Comparison of ENCODE assay signal across 18 cellular contexts in the genomic region with DNA sequence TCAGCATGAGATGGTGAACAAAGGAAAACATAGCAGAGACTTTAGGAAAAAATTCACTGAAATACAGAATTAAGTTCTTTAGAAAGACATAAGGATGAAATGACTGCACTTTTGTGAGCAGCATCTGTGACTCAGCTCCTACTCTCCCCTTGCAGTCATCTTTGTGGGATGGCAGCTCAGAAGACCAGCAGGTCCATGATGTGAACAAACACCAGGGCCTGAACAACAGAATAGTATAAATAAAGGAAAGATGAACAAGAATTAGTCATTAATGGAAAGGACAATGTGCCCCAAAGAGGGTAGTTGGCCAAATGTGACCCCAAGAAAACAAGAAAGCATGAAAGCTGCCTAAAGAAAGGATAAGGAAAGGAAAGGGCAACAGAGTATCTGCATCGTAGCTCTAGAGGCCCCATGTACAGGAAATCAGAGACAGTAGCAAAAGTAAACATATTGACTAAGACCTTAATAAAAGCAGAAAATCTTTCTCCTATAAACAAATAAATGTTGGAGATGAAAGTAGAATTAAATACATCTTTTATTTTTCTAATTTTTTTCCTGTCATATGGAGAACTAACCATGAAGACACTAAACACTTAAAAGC.
A peak's percentile ranks its signal among the peaks of the same experiment; 100 is the strongest.
DNase-seq lines count a peak whose midpoint lies in the region; ATAC-seq and TF ChIP-seq lines count a peak whose summit lies in the region.
"Had no signal": no experiment of that assay in that cellular context is flagged by ENCODE, and none has a peak within 500 bp of the region (broad histone marks: within the 10 kb centered on the region; RNA-seq: fewer than 3 reads in every experiment).

No MANE protein-coding gene starts in this region.

- H3K9me3 Mint-ChIP-seq in activated CD8-positive, alpha-beta T cell treated with anti-CD3 and anti-CD28 coated beads for 36 hours: peaks cover 5% of the 10 kb centered on the region

- peaks cover 36% of the 10 kb centered on the region for H3K36me3 Mint-ChIP-seq in activated CD8-positive, alpha-beta T cell treated with anti-CD3 and anti-CD28 coated beads for 36 hours (ENCODE audit: low read depth)

- POLR2A ChIA-PET in activated CD8-positive, alpha-beta T cell treated with anti-CD3 and anti-CD28 coated beads for 36 hours (lab: Charles Lee): interaction anchor here (1.6 kb wide), 1 partner anchor 10 kb away, joined by 4 read pairs; no protein-coding TSS in a partner anchor

- H3K4me3 ChIP-seq in fibroblast of mammary gland (ENCODE audit: control insufficient read depth, low read depth, low read length) (no peak overlapping the region), heart right ventricle (no peak overlapping the region)
- H3K4me3 ChIP-seq: upper lobe of left lung had no signal

- WGBS in heart right ventricle, 2 donors: 83 to 87% methylated on average over 1 of the region's 1 CpG

- DNase-seq in AG20443 (ENCODE audit: low spot score) (peak; percentile 37), GM03348 (ENCODE audit: low spot score) (peak; percentile 12), fibroblast of mammary gland (ENCODE audit: low read depth) (peak; percentile 67), DMS53 (lab: John Stamatoyannopoulos, UW) (no peak), activated gamma-delta T cell (lab: John Stamatoyannopoulos, UW) (no peak), NCI-H1105 (lab: John Stamatoyannopoulos, UW) (no peak), heart right ventricle (no peak)
- DNase-seq in activated CD8-positive, alpha-beta T cell treated with anti-CD3 and anti-CD28 coated beads for 36 hours: peak; percentile 42
- DNase-seq: activated CD4-positive, alpha-beta T cell treated with anti-CD3 and anti-CD28 coated beads for 1 hour; DND-41; erythroblast; left ventricle myocardium superior; naive B cell; NCI-H2081; RPMI8226; upper lobe of left lung had no signal

- intact Hi-C loops in activated CD8-positive, alpha-beta T cell treated with anti-CD3 and anti-CD28 coated beads for 36 hours (cut with micrococcal nuclease): no loop called here
- intact Hi-C loops in heart right ventricle (cut with DNase I): no loop called here

- TF ChIP-seq CTCF in activated CD8-positive, alpha-beta T cell treated with anti-CD3 and anti-CD28 coated beads for 36 hours (IDR thresholded peaks at IDR 0.05): no peak
- TF ChIP-seq CTCF in fibroblast of mammary gland (conservative IDR thresholded peaks at IDR 0.05; ENCODE audit: control insufficient read depth, insufficient read depth, low read depth, low read length) (no peak), heart right ventricle (IDR thresholded peaks at IDR 0.05) (no peak)

- H3K4me3 Mint-ChIP-seq in activated CD8-positive, alpha-beta T cell treated with anti-CD3 and anti-CD28 coated beads for 36 hours: no peak overlapping the region
- H3K4me3 Mint-ChIP-seq: naive B cell had no signal

- ATAC-seq in activated CD8-positive, alpha-beta T cell treated with anti-CD3 and anti-CD28 coated beads for 36 hours: peak; percentile 65
- ATAC-seq in heart right ventricle: no peak
- ATAC-seq: left ventricle myocardium superior had no signal

- CTCF ChIA-PET in activated CD8-positive, alpha-beta T cell treated with anti-CD3 and anti-CD28 coated beads for 36 hours (lab: Charles Lee): interaction anchor here (1.0 to 1.5 kb wide), 3 partner anchors 13 to 21 kb away, joined by 3 to 4 read pairs (median 3); no protein-coding TSS in a partner anchor

- peaks cover 0 to 11% (median 0%) of the 10 kb centered on the region in 9 donors for H3K4me1 ChIP-seq in heart right ventricle
- H3K4me1 ChIP-seq: upper lobe of left lung had no signal

- H3K27me3 Mint-ChIP-seq in activated CD8-positive, alpha-beta T cell treated with anti-CD3 and anti-CD28 coated beads for 36 hours: no peaks in the 10 kb centered on the region
- H3K27me3 Mint-ChIP-seq: naive B cell had no signal

- no peak overlapping the region for H3K27ac ChIP-seq in heart right ventricle
- H3K27ac ChIP-seq: C4-2B, HL-60, upper lobe of left lung had no signal

- peaks cover 47% of the 10 kb centered on the region for H3K4me1 Mint-ChIP-seq in activated CD8-positive, alpha-beta T cell treated with anti-CD3 and anti-CD28 coated beads for 36 hours (ENCODE audit: low read depth)

- no peaks in the 10 kb centered on the region for H3K27me3 ChIP-seq in heart right ventricle
- H3K27me3 ChIP-seq: upper lobe of left lung had no signal

- peak overlapping the region; percentile 85 for H3K27ac Mint-ChIP-seq in activated CD8-positive, alpha-beta T cell treated with anti-CD3 and anti-CD28 coated beads for 36 hours

- no peaks in the 10 kb centered on the region for H3K36me3 ChIP-seq in heart right ventricle
- H3K36me3 ChIP-seq: upper lobe of left lung had no signal

- peaks cover 0 to 3% (median 0%) of the 10 kb centered on the region in 11 donors for H3K9me3 ChIP-seq in heart right ventricle
- H3K9me3 ChIP-seq: upper lobe of left lung had no signal

Comparison
In these comparisons a context has a peak if more than half of its experiments do, and no peak if none do; other contexts are left out.
1. DNase-seq: peak in AG20443 (single experiment), GM03348 (single experiment), activated CD8-positive, alpha-beta T cell treated with anti-CD3 and anti-CD28 coated beads for 36 hours (single experiment) and fibroblast of mammary gland (single experiment); none in DMS53 (single experiment), activated gamma-delta T cell (single experiment), NCI-H1105 (single experiment) and heart right ventricle (0 of 2).